ENCODE assay signal across 8 cellular contexts in genomic region chr16:88452485-88453216, GRCh38.
DNase-seq lines count a peak whose midpoint lies in the region; ATAC-seq lines count a peak whose summit lies in the region.

No MANE protein-coding gene starts in this region.

- peak overlapping the region; percentile 92 for H3K4me2 ChIP-seq in BLaER1

- peak overlapping the region; percentile 67 for H3K9ac ChIP-seq in BLaER1

- DNase-seq in NCI-H82 treated with DMSO at 0.1 percent for 48 hours (lab: John Stamatoyannopoulos, UW; ENCODE audit: unreplicated experiment): peak; percentile 60
- DNase-seq in activated CD8-positive, alpha-beta memory T cell treated with anti-CD3 and anti-CD28 coated beads for 24 hours: peak; percentile 100
- DNase-seq in effector CD8-positive, alpha-beta T cell (lab: John Stamatoyannopoulos, UW): peak; percentile 96
- peak; percentile 93 for DNase-seq in medulla oblongata (ENCODE audit: extremely low spot score)
- peak; percentile 98 to 100 (median 99) for DNase-seq in stimulated activated CD4-positive, alpha-beta T cell treated with anti-CD3 and anti-CD28 coated beads, TNF-alpha, amount 100 ng/mL, for 4 hours (ENCODE audit: low read depth in 3 of 3)

- peak overlapping the region; percentile 87 for H3K4me3 ChIP-seq in BLaER1

- peaks cover 11% of the 10 kb centered on the region; the same call in 1 of the 2 replicates for H3K27me3 ChIP-seq in BLaER1

- peaks cover 71% of the 10 kb centered on the region for H3K4me1 ChIP-seq in BLaER1

- ATAC-seq in GM19328 (IDR thresholded peaks at IDR 0.05; ENCODE audit: unreplicated experiment) (peak; percentile 59), HG03460 (IDR thresholded peaks at IDR 0.05; ENCODE audit: unreplicated experiment) (peak; percentile 47)

- H3K36me3 ChIP-seq in BLaER1: no peaks in the 10 kb centered on the region

- no peaks in the 10 kb centered on the region for H3K9me3 ChIP-seq in BLaER1

- H4K20me1 ChIP-seq in BLaER1: peaks cover 40% of the 10 kb centered on the region

- peak overlapping the region; percentile 82 for H3K27ac ChIP-seq in BLaER1

Comparison
In these comparisons a context has a peak if more than half of its experiments do, and no peak if none do; other contexts are left out.
1. Peak in every context shown above with its lines: DNase-seq, ATAC-seq, H3K4me3 ChIP-seq and H3K27ac ChIP-seq.